Comparison of ENCODE assay signal across 1 cellular context in genomic region chr14:99568567-99569560, GRCh38.
TF ChIP-seq lines count a peak whose summit lies in the region.

No MANE protein-coding gene starts in this region.

TF ChIP-seq in HEK293, 187 proteins besides CTCF, POLR2A, EP300 and RAD21 (continued from another document):
- TF ChIP-seq PRDM10 (tag by site-specific recombination; IDR thresholded peaks at IDR 0.05) = no peak
- TF ChIP-seq ZNF248 (tag by site-specific recombination; IDR thresholded peaks at IDR 0.05) = no peak
- TF ChIP-seq ZBTB49 (tag by site-specific recombination; IDR thresholded peaks at IDR 0.05; ENCODE audit: low read depth) = no peak
- no peak for TF ChIP-seq ZNF501 (tag by site-specific recombination; IDR thresholded peaks at IDR 0.05)
- no peak for TF ChIP-seq KLF16 (tag by site-specific recombination; IDR thresholded peaks at IDR 0.05)
- no peak for TF ChIP-seq ZNF280D (tag by site-specific recombination; IDR thresholded peaks at IDR 0.05)
- TF ChIP-seq MYNN (tag by site-specific recombination; IDR thresholded peaks at IDR 0.05; ENCODE audit: borderline replicate concordance) = no peak
- no peak for TF ChIP-seq ZNF596 (tag by site-specific recombination; IDR thresholded peaks at IDR 0.05)
- TF ChIP-seq ZNF366 (tag by site-specific recombination; conservative IDR thresholded peaks at IDR 0.05) = peak; percentile 59; the same call in 1 of the 2 replicates
- no peak for TF ChIP-seq ZNF837 (tag by site-specific recombination; IDR thresholded peaks at IDR 0.05)
- 0 out of 2 replicates have a peak, but pooled peaks have one; percentile 47 for TF ChIP-seq ZNF692 (tag by site-specific recombination; IDR thresholded peaks at IDR 0.05)
- no peak for TF ChIP-seq ZNF174 (tag by site-specific recombination; IDR thresholded peaks at IDR 0.05)
- TF ChIP-seq ZNF677 (tag by site-specific recombination; IDR thresholded peaks at IDR 0.05) = no peak
- TF ChIP-seq ZNF394 (tag by site-specific recombination; IDR thresholded peaks at IDR 0.05; ENCODE audit: borderline replicate concordance) = peak; percentile 81
- no peak for TF ChIP-seq ZNF670 (tag by site-specific recombination; IDR thresholded peaks at IDR 0.05; ENCODE audit: low read depth)
- TF ChIP-seq ZNF664 (tag by site-specific recombination; IDR thresholded peaks at IDR 0.05) = no peak
- TF ChIP-seq ZNF274 (IDR thresholded peaks at IDR 0.05; ENCODE audit: low read length) = no peak
- no peak for TF ChIP-seq ZNF274 (tag by site-specific recombination; IDR thresholded peaks at IDR 0.05; ENCODE audit: borderline replicate concordance)
- no peak for TF ChIP-seq ZBTB7A (tag by site-specific recombination; IDR thresholded peaks at IDR 0.05; ENCODE audit: low read depth)
- no peak for TF ChIP-seq ELK4 (IDR thresholded peaks at IDR 0.05; ENCODE audit: borderline replicate concordance, low read depth, low read length)
